2 cellular contexts compared by ENCODE assay signal in genomic region chr20:51720384-51720783, GRCh38.
TF ChIP-seq lines count a peak whose summit lies in the region.

No MANE protein-coding gene starts in this region.

TF ChIP-seq in HepG2, 621 proteins besides CTCF, POLR2A, EP300 and RAD21:
- TF ChIP-seq, protein P1, sequence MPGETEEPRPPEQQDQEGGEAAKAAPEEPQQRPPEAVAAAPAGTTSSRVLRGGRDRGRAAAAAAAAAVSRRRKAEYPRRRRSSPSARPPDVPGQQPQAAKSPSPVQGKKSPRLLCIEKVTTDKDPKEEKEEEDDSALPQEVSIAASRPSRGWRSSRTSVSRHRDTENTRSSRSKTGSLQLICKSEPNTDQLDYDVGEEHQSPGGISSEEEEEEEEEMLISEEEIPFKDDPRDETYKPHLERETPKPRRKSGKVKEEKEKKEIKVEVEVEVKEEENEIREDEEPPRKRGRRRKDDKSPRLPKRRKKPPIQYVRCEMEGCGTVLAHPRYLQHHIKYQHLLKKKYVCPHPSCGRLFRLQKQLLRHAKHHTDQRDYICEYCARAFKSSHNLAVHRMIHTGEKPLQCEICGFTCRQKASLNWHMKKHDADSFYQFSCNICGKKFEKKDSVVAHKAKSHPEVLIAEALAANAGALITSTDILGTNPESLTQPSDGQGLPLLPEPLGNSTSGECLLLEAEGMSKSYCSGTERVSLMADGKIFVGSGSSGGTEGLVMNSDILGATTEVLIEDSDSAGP (CRISPR knock-in tag; IDR thresholded peaks at IDR 0.05; ENCODE audit: borderline replicate concordance), result 0 out of 2 replicates have a peak, but pooled peaks have one; percentile 20
- TF ChIP-seq, protein P2, sequence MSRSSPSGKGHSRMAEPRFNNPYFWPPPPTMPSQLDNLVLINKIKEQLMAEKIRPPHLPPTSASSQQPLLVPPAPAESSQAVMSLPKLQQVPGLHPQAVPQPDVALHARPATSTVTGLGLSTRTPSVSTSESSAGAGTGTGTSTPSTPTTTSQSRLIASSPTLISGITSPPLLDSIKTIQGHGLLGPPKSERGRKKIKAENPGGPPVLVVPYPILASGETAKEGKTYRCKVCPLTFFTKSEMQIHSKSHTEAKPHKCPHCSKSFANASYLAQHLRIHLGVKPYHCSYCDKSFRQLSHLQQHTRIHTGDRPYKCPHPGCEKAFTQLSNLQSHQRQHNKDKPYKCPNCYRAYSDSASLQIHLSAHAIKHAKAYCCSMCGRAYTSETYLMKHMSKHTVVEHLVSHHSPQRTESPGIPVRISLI (CRISPR knock-in tag; IDR thresholded peaks at IDR 0.05; ENCODE audit: borderline replicate concordance), result no peak
- TF ChIP-seq ZFP36L2 (CRISPR knock-in tag; IDR thresholded peaks at IDR 0.05), result no peak
- no peak for TF ChIP-seq IKZF1 (IDR thresholded peaks at IDR 0.05)
- TF ChIP-seq NR2C2 (CRISPR knock-in tag; IDR thresholded peaks at IDR 0.05; ENCODE audit: borderline replicate concordance), result no peak
- TF ChIP-seq, protein P3, sequence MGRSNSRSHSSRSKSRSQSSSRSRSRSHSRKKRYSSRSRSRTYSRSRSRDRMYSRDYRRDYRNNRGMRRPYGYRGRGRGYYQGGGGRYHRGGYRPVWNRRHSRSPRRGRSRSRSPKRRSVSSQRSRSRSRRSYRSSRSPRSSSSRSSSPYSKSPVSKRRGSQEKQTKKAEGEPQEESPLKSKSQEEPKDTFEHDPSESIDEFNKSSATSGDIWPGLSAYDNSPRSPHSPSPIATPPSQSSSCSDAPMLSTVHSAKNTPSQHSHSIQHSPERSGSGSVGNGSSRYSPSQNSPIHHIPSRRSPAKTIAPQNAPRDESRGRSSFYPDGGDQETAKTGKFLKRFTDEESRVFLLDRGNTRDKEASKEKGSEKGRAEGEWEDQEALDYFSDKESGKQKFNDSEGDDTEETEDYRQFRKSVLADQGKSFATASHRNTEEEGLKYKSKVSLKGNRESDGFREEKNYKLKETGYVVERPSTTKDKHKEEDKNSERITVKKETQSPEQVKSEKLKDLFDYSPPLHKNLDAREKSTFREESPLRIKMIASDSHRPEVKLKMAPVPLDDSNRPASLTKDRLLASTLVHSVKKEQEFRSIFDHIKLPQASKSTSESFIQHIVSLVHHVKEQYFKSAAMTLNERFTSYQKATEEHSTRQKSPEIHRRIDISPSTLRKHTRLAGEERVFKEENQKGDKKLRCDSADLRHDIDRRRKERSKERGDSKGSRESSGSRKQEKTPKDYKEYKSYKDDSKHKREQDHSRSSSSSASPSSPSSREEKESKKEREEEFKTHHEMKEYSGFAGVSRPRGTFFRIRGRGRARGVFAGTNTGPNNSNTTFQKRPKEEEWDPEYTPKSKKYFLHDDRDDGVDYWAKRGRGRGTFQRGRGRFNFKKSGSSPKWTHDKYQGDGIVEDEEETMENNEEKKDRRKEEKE (IDR thresholded peaks at IDR 0.05), result no peak
- no peak for TF ChIP-seq TFAP4 (IDR thresholded peaks at IDR 0.05; ENCODE audit: borderline replicate concordance, low read depth)

TF ChIP-seq in H1, 55 proteins besides CTCF, POLR2A, EP300 and RAD21:
- no peak for TF ChIP-seq TAF1 (IDR thresholded peaks at IDR 0.05; ENCODE audit: low read depth, low read length)
- TF ChIP-seq SAP30 (IDR thresholded peaks at IDR 0.05; ENCODE audit: insufficient read depth, insufficient replicate concordance, low read length), result no peak
- no peak for TF ChIP-seq CHD7 (IDR thresholded peaks at IDR 0.05; ENCODE audit: insufficient replicate concordance, low read length)
- no peak for TF ChIP-seq BRCA1 (IDR thresholded peaks at IDR 0.05; ENCODE audit: low read depth, low read length)
- TF ChIP-seq RXRA (IDR thresholded peaks at IDR 0.05; ENCODE audit: insufficient read depth, low read depth, low read length), result no peak
- TF ChIP-seq, protein P4, sequence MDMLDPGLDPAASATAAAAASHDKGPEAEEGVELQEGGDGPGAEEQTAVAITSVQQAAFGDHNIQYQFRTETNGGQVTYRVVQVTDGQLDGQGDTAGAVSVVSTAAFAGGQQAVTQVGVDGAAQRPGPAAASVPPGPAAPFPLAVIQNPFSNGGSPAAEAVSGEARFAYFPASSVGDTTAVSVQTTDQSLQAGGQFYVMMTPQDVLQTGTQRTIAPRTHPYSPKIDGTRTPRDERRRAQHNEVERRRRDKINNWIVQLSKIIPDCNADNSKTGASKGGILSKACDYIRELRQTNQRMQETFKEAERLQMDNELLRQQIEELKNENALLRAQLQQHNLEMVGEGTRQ (IDR thresholded peaks at IDR 0.05; ENCODE audit: low read length), result no peak
- no peak for TF ChIP-seq TBP (IDR thresholded peaks at IDR 0.05; ENCODE audit: low read depth, low read length)
- no peak for TF ChIP-seq BACH1 (IDR thresholded peaks at IDR 0.05; ENCODE audit: low read length)
- no peak for TF ChIP-seq EZH2 (IDR thresholded peaks at IDR 0.05; ENCODE audit: low read depth, low read length, severe bottlenecking)
- no peak for TF ChIP-seq SP4 (IDR thresholded peaks at IDR 0.05; ENCODE audit: low read length)
- TF ChIP-seq, protein P5, sequence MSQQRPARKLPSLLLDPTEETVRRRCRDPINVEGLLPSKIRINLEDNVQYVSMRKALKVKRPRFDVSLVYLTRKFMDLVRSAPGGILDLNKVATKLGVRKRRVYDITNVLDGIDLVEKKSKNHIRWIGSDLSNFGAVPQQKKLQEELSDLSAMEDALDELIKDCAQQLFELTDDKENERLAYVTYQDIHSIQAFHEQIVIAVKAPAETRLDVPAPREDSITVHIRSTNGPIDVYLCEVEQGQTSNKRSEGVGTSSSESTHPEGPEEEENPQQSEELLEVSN (IDR thresholded peaks at IDR 0.05), result no peak
- no peak for TF ChIP-seq HDAC6 (IDR thresholded peaks at IDR 0.05; ENCODE audit: low read depth, low read length)
- no peak for TF ChIP-seq ZNF274 (IDR thresholded peaks at IDR 0.05; ENCODE audit: borderline replicate concordance, extremely low read depth, low read length)
- TF ChIP-seq SRF (IDR thresholded peaks at IDR 0.05; ENCODE audit: low read depth, low read length), result no peak
- no peak for TF ChIP-seq TCF12 (IDR thresholded peaks at IDR 0.05; ENCODE audit: low read depth, low read length)
TF ChIP-seq in H1: peak in this region for 0.
